In genomic region chr12:85057370-85057963, GRCh38 we compare ENCODE assay signal across 9 cellular contexts. TPM values are rescaled to one million over a fixed set of nuclear protein-coding genes. Genes with fewer than 3 reads are reported as not detected.
DNase-seq lines count a peak whose midpoint lies in the region; ATAC-seq and TF ChIP-seq lines count a peak whose summit lies in the region.
"Had no signal": no experiment of that assay in that cellular context is flagged by ENCODE, and none has a peak within 500 bp of the region (broad histone marks: within the 10 kb centered on the region; RNA-seq: fewer than 3 reads in every experiment).

No MANE protein-coding gene starts in this region.

- H3K27me3 ChIP-seq in BJ (ENCODE audit: control insufficient read depth, insufficient read depth, low read length) (no peaks in the 10 kb centered on the region), adrenal gland (no peaks in the 10 kb centered on the region), upper lobe of right lung (no peaks in the 10 kb centered on the region)

- CTCF ChIA-PET in BJ (lab: Yijun Ruan, JAX), result interaction anchor here (0.6 to 3.5 kb wide), 15 partner anchors 8 to 185 kb away, joined by 3 to 22 read pairs (median 4); partner anchors contain the start of genes LRRIQ1 and TSPAN19

- DNase-seq in BJ (ENCODE audit: low read depth), result no peak
- peak; percentile 31 for DNase-seq in GM13977 (ENCODE audit: low spot score)
- DNase-seq in NCI-H1930 (lab: John Stamatoyannopoulos, UW), result peak; percentile 4 to 18
- DNase-seq in adrenal gland, result peak in 5 of 7 donors; percentile 19 to 47 (median 31)
- peak; percentile 64 for DNase-seq in islet precursor cell
- no peak for DNase-seq in upper lobe of right lung
- DNase-seq in activated CD4-positive, CD25-positive, alpha-beta regulatory T cell treated with anti-CD3 and anti-CD28 coated beads, Interleukin-2, amount 50 U/mL, for 72 hours, result no peak

- ATAC-seq in HG02798 (IDR thresholded peaks at IDR 0.05; ENCODE audit: poor library complexity, unreplicated experiment) (peak; percentile 81), upper lobe of right lung (peak; percentile 73)

- TF ChIP-seq POLR2A in adrenal gland (IDR thresholded peaks at IDR 0.05), result no peak

- H3K36me3 ChIP-seq in BJ (ENCODE audit: control insufficient read depth, insufficient read depth, low read length) (no peaks in the 10 kb centered on the region), adrenal gland (replicated peaks in 1 of 2) (no peaks in the 10 kb centered on the region), upper lobe of right lung (no peaks in the 10 kb centered on the region)

- H3K4me1 ChIP-seq in adrenal gland (replicated peaks in 1 of 2) (no peaks in the 10 kb centered on the region), upper lobe of right lung (no peaks in the 10 kb centered on the region)

- H3K4me3 ChIP-seq in BJ (ENCODE audit: low read depth, low read length) (no peak overlapping the region), adrenal gland (no peak overlapping the region), upper lobe of right lung (no peak overlapping the region)
- H3K4me3 ChIP-seq: skin epidermis had no signal

- H3K27ac ChIP-seq in adrenal gland (no peak overlapping the region), upper lobe of right lung (no peak overlapping the region)
- H3K27ac ChIP-seq: skin epidermis had no signal

- H3K9me3 ChIP-seq in adrenal gland (replicated peaks in 1 of 3), result no peaks in the 10 kb centered on the region
- no peaks in the 10 kb centered on the region for H3K9me3 ChIP-seq in upper lobe of right lung

- 34 to 44% (median 43%) methylated on average over 2 of the region's 2 CpGs for WGBS in adrenal gland, 4 donors

- in situ Hi-C loops in GM13977 (cut with MboI; ENCODE audit: low pct_unique_long_range_greater_than_20kb, low sequenced_read_pairs, unreplicated experiment), result no loop called here

- intact Hi-C loops in adrenal gland (cut with DNase I), result no loop called here
- intact Hi-C loops in upper lobe of right lung (cut with DNase I), result no loop called here

- POLR2A ChIA-PET in BJ (lab: Charles Lee), result no interaction called here

- TF ChIP-seq CTCF in BJ (IDR thresholded peaks at IDR 0.05; ENCODE audit: insufficient read depth, low read depth, low read length) (peak; percentile 80), GM13977 (IDR thresholded peaks at IDR 0.05; ENCODE audit: extremely low read depth, insufficient read depth, missing control alignments) (peak; percentile 70), adrenal gland (IDR thresholded peaks at IDR 0.05) (peak; percentile 39 to 76 (median 54)), upper lobe of right lung (IDR thresholded peaks at IDR 0.05) (peak; percentile 74)

RNA-seq across cellular contexts. Expression of gene LRRIQ1, which starts 21.3 kb away (rescaled TPM):
- polyA plus RNA-seq in BJ (2011; rRNA removed) (0.02 TPM in 1 of 2 replicates, not detected in the other), adrenal gland (under 1 TPM; 0.20 to 0.56 (median 0.40) TPM)
- polyA minus RNA-seq in BJ (2011; rRNA and poly(A)+ RNA removed), result 0.05 TPM in 1 of 2 replicates, not detected in the other
- total RNA-seq in adrenal gland (under 1 TPM in 5 of 8 donors, not detected in 3; 0.09 to 0.43 (median 0.34) TPM), upper lobe of right lung (0.67 TPM)

RNA-seq across cellular contexts. Expression of gene TSPAN19, which starts 21.4 kb away (rescaled TPM):
- polyA plus RNA-seq in BJ (2011; rRNA removed), result not detected in 2 replicates
- polyA minus RNA-seq in BJ (2011; rRNA and poly(A)+ RNA removed), result not detected in 2 replicates
- total RNA-seq in adrenal gland, result not detected
- polyA plus RNA-seq in adrenal gland, result under 1 TPM; 0.33 to 0.40 (median 0.34) TPM
- total RNA-seq in upper lobe of right lung, result not detected

Comparison
In these comparisons a context has a peak if more than half of its experiments do, and no peak if none do; other contexts are left out.
1. DNase-seq: peak in GM13977 (single experiment), NCI-H1930 (2 of 2), adrenal gland (5 of 7) and islet precursor cell (single experiment); none in BJ (single experiment), upper lobe of right lung (single experiment) and activated CD4-positive, CD25-positive, alpha-beta regulatory T cell treated with anti-CD3 and anti-CD28 coated beads, Interleukin-2, amount 50 U/mL, for 72 hours (single experiment).
2. Peak in every context shown above with its lines, with median percentiles within 50 percentile points of each other: CTCF ChIP-seq.